16 cellular contexts compared by ENCODE assay signal in the genomic region with DNA sequence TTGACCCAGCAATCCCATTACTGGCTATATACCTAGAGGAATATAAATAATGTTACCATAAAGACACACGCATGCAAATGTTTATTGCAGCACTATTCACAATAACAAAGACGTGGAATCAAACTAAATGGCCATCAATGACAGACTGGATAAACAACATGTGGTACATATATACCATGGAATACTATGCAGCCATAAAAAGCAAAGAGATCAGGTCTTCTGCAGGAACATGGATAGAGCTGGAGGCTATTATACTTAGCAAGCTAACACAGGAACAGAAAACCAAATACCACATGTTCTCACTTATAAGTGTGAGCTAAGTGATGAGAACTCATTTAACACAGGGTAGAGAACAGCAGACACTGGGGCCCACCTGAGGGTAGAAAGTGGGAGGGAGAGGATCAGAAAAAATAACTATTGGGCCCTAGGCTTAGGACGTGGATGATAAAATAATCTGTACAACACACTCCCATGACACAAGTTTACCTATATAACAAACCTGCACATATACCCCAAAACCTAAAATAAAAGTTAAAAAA.
"Had no signal": no experiment of that assay in that cellular context is flagged by ENCODE, and none has a peak within 500 bp of the region (broad histone marks: within the 10 kb centered on the region; RNA-seq: fewer than 3 reads in every experiment).

No MANE protein-coding gene starts in this region.

- H3K4me3 ChIP-seq: dorsolateral prefrontal cortex, left ventricle myocardium inferior, lower lobe of right lung, right atrium auricular region, smooth muscle cell, suprapubic skin, thyroid gland, upper lobe of left lung, uterus had no signal

- H3K4me1 Mint-ChIP-seq: memory B cell had no signal

- H3K36me3 Mint-ChIP-seq: memory B cell, mesothelial cell of epicardium had no signal

- H3K27ac Mint-ChIP-seq: memory B cell, mesothelial cell of epicardium had no signal

- H3K4me3 Mint-ChIP-seq: memory B cell, mesothelial cell of epicardium had no signal

- H3K27me3 ChIP-seq: right atrium auricular region, suprapubic skin, thyroid gland, upper lobe of left lung, uterus had no signal

- H3K36me3 ChIP-seq: left ventricle myocardium inferior, lower lobe of right lung, right atrium auricular region, suprapubic skin, thyroid gland, upper lobe of left lung, uterus had no signal

- H3K27ac ChIP-seq: left ventricle myocardium inferior, lower lobe of right lung, right atrium auricular region, suprapubic skin, thyroid gland, upper lobe of left lung, uterus had no signal

- ATAC-seq: lower lobe of right lung; stimulated activated naive CD8-positive, alpha-beta T cell treated with anti-CD3 and anti-CD28 coated beads, Interleukin-15, Interleukin-2, amounts not matched to agents 100 U/mL and 50 U/mL, for 24 hours had no signal

- H3K4me2 ChIP-seq: smooth muscle cell had no signal

- DNase-seq: cortex of kidney; dorsolateral prefrontal cortex; effector CD8-positive, alpha-beta T cell; left ventricle myocardium inferior; lower lobe of right lung; posterior cingulate gyrus; stimulated activated CD4-positive, alpha-beta T cell treated with anti-CD3 and anti-CD28 coated beads, Interleukin-2, amount 100 ng/mL, for 48 hours; stimulated activated naive CD8-positive, alpha-beta T cell treated with anti-CD3 and anti-CD28 coated beads, Interleukin-15, Interleukin-2, amounts not matched to agents 100 U/mL and 50 U/mL, for 24 hours; thyroid gland; upper lobe of left lung; uterus had no signal

- H3K9me3 ChIP-seq: left ventricle myocardium inferior, lower lobe of right lung, right atrium auricular region, suprapubic skin, thyroid gland, upper lobe of left lung, uterus had no signal

- H3K4me1 ChIP-seq: left ventricle myocardium inferior, lower lobe of right lung, suprapubic skin, thyroid gland, upper lobe of left lung, uterus had no signal
